Comparison of ENCODE assay signal across 8 cellular contexts in the genomic region with DNA sequence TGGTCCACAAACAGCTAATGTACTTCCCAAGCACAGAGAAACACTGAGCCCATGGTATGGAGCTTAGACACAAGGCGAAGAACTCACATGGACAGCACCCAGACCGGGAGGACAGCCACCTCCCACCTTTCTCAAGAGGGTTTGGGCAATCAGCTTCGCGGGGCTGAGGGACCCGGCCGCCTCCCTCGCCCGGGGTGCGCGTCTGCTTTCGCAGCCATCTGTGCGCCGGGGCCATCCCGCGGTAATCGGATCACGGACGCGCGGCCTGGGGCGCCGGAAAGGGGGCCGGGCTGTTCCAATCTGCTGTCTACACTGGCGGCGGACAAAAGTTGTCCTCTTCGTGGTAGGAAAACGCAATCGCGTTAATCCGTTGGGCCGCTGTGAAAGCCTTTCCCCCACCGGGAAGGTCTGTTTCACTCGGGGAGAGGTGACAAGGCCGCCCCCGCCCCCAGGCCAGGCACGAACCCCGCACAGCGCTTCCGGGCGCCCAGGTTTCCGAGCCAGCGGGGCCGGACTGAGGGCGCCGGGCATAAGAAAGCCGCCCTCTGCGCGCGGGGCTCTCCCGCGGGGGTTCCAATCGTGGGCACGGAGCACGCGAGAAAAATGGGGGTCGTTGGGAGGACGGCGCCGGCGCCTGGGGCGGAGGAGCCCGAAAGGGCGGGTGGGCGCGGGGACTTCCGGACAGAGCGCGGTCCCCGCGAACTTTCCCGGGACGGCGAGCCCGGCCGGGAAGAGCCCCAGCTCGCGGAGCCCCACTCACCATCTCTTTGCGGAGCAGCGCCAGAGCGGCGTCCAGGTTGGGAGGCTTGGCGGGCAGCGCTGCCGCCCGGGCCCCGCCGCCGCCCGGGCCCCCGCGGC. TPM values are rescaled to one million over a fixed set of nuclear protein-coding genes. Genes with fewer than 3 reads are reported as not detected.
DNase-seq lines count a peak whose midpoint lies in the region; ATAC-seq, FAIRE-seq and TF ChIP-seq lines count a peak whose summit lies in the region.

No MANE protein-coding gene starts in this region.

- H3K27ac ChIP-seq in C4-2B (peak overlapping the region; percentile 27), HL-60 (replicated peaks) (no peak overlapping the region; the same call in 1 of the 2 replicates), body of pancreas (peak overlapping the region in 3 of 4 donors; percentile 18 to 47 (median 40)), kidney (ENCODE audit: low read depth in 2 of 2, low read length in 2 of 2) (no peak overlapping the region)

- H3K36me3 ChIP-seq in body of pancreas (replicated peaks in 1 of 2; ENCODE audit: insufficient read depth in 1 of 2, low read depth in 2 of 2) (no peaks in the 10 kb centered on the region), kidney (ENCODE audit: control insufficient read depth in 1 of 2, insufficient read depth in 2 of 2, low read length in 2 of 2) (no peaks in the 10 kb centered on the region)

- peak overlapping the region; percentile 69 for H3K4me3 ChIP-seq in HL-60 (replicated peaks; ENCODE audit: insufficient read depth, low read length)
- peak overlapping the region; percentile 61 to 79 for H3K4me3 ChIP-seq in body of pancreas
- peak overlapping the region; percentile 8 to 68 for H3K4me3 ChIP-seq in kidney (ENCODE audit: low read length in 2 of 2)

- H3K27me3 ChIP-seq in HL-60 (ENCODE audit: insufficient read depth, poor library complexity, severe bottlenecking), result peaks cover 2% of the 10 kb centered on the region
- H3K27me3 ChIP-seq in body of pancreas, result no peaks in the 10 kb centered on the region

- DNase-seq in HL-60 (ENCODE audit: low read depth in 1 of 2, low spot score in 1 of 2) (peak in 1 of 2 experiments; percentile 42), T-helper 2 cell (peak; percentile 6 to 46 (median 11)), body of pancreas (peak; percentile 27 to 52 (median 43)), kidney (peak; percentile 80), G401 (ENCODE audit: low spot score) (no peak)
- DNase-seq in stimulated activated CD4-positive, alpha-beta T cell treated with anti-CD3 and anti-CD28 coated beads, Interleukin-1b, Interleukin-23, amount 100 ng/mL, for 24 hours (ENCODE audit: low read depth in 4 of 4, low spot score in 1 of 4), result peak; percentile 2 to 25 (median 16)

- 0 to 1% methylated on average over 32 to 91 of the region's 91 CpGs for WGBS in body of pancreas, 2 donors

- H3K9me3 ChIP-seq in body of pancreas (no peaks in the 10 kb centered on the region), kidney (ENCODE audit: control insufficient read depth in 1 of 2, low read length in 2 of 2) (peaks cover 0 to under 1% of the 10 kb centered on the region in 2 donors)

- peaks cover 39% of the 10 kb centered on the region for H3K4me1 ChIP-seq in body of pancreas
- peaks cover 0 to 5% of the 10 kb centered on the region in 2 donors for H3K4me1 ChIP-seq in kidney (ENCODE audit: control insufficient read depth in 1 of 2, insufficient read depth in 1 of 2, low read depth in 1 of 2, low read length in 2 of 2)

- peak; percentile 43 for ATAC-seq in GM19452 (IDR thresholded peaks at IDR 0.05; ENCODE audit: unreplicated experiment)
- peak; percentile 68 for ATAC-seq in body of pancreas

- FAIRE-seq in kidney (lab: Jason Lieb, UNC), result no peak

- in situ Hi-C loops in G401 (cut with HindIII; ENCODE audit: low sequenced_read_pairs), result no loop called here

- intact Hi-C loops in body of pancreas (cut with DNase I), result no loop called here
- intact Hi-C loops in kidney (cut with DNase I), result no loop called here

- peak overlapping the region in 1 of 2 donors; percentile 58 for H3K9ac ChIP-seq in kidney (ENCODE audit: low read length in 2 of 2)

- no peak for TF ChIP-seq POLR2A in body of pancreas (IDR thresholded peaks at IDR 0.05)

- no peak for TF ChIP-seq CTCF in C4-2B (conservative IDR thresholded peaks at IDR 0.05)
- no peak for TF ChIP-seq CTCF in HL-60 (IDR thresholded peaks at IDR 0.05; ENCODE audit: insufficient read depth, low read length)
- TF ChIP-seq CTCF in body of pancreas (IDR thresholded peaks at IDR 0.05), result no peak
- no peak for TF ChIP-seq CTCF in kidney (IDR thresholded peaks at IDR 0.05; ENCODE audit: borderline replicate concordance, extremely low read depth, insufficient read depth)

RNA-seq across cellular contexts. Expression of gene FAM89A, which starts 0.7 kb away (rescaled TPM):
- 10 to 100 TPM; 14.3 to 35.3 TPM for total RNA-seq in body of pancreas
- total RNA-seq in kidney, result 14.9 TPM
- polyA plus RNA-seq in kidney (ENCODE audit: insufficient read depth, low read depth, low replicate concordance), result 19.9 TPM
- 0.74 and 3.1 TPM in 2 replicates for total RNA-seq in G401 (2014; rRNA removed; shearing (Covaris generic))

Comparison
In these comparisons a context has a peak if more than half of its experiments do, and no peak if none do; other contexts are left out.
1. H3K27ac ChIP-seq: peak in C4-2B (single experiment) and body of pancreas (3 of 4); none in HL-60 (single experiment) and kidney (0 of 2).
2. Peak in every context shown above with its lines, with median percentiles within 50 percentile points of each other: H3K4me3 ChIP-seq.